In genomic region chr1:12565094-12565965, GRCh38 we compare ENCODE assay signal across 17 cellular contexts. TPM values are rescaled to one million over a fixed set of nuclear protein-coding genes. Genes with fewer than 3 reads are reported as not detected.
DNase-seq lines count a peak whose midpoint lies in the region; ATAC-seq and TF ChIP-seq lines count a peak whose summit lies in the region.
"Had no signal": no experiment of that assay in that cellular context is flagged by ENCODE, and none has a peak within 500 bp of the region (broad histone marks: within the 10 kb centered on the region; RNA-seq: fewer than 3 reads in every experiment).

No MANE protein-coding gene starts in this region.

- BruUV-seq in mammary epithelial cell (replicated peaks; lab: Mats Ljungman, UMichigan): no TSS peak

- no peaks in the 10 kb centered on the region for H3K4me1 Mint-ChIP-seq in activated CD4-positive, alpha-beta T cell treated with anti-CD3 and anti-CD28 coated beads, Interleukin-2, amount 10 ng/mL, durations not matched to agents 7 days and 5 days
- H3K4me1 Mint-ChIP-seq: immature natural killer cell had no signal

- POLR2A ChIA-PET in activated CD4-positive, alpha-beta T cell treated with anti-CD3 and anti-CD28 coated beads, Interleukin-2, amount 10 ng/mL, durations not matched to agents 7 days and 5 days (lab: Charles Lee): no interaction called here

- no peak for ATAC-seq in gastroesophageal sphincter
- peak; percentile 32 for ATAC-seq in upper lobe of right lung
- ATAC-seq in GM19455 (IDR thresholded peaks at IDR 0.05; ENCODE audit: unreplicated experiment): no peak
- ATAC-seq: stimulated activated naive CD8-positive, alpha-beta T cell treated with anti-CD3 and anti-CD28 coated beads, Interleukin-15, Interleukin-2, amounts not matched to agents 100 U/mL and 50 U/mL, for 24 hours had no signal

- intact Hi-C loops in upper lobe of right lung (cut with DNase I): no loop called here
- intact Hi-C loops in mammary epithelial cell (cut with micrococcal nuclease): no loop called here

- 17 to 76% methylated on average over 2 to 7 of the region's 10 CpGs for WGBS in gastroesophageal sphincter (ENCODE audit: low coverage in 1 of 2), 2 donors
- 69% methylated on average over 9 of the region's 10 CpGs for WGBS in mammary epithelial cell (ENCODE audit: low coverage, missing lambda C conversion rate)

- H3K27me3 ChIP-seq in gastroesophageal sphincter (no peaks in the 10 kb centered on the region), osteoblast (ENCODE audit: insufficient read depth, low read length) (no peaks in the 10 kb centered on the region), upper lobe of right lung (no peaks in the 10 kb centered on the region), mammary epithelial cell (ENCODE audit: insufficient read depth, low read length) (no peaks in the 10 kb centered on the region)

- TF ChIP-seq EP300 in gastroesophageal sphincter (IDR thresholded peaks at IDR 0.05): no peak

- TF ChIP-seq POLR2A in gastroesophageal sphincter (IDR thresholded peaks at IDR 0.05): no peak

- H3K4me2 ChIP-seq in osteoblast (ENCODE audit: insufficient read depth, low read length): no peak overlapping the region
- H3K4me2 ChIP-seq in mammary epithelial cell (ENCODE audit: insufficient read depth, low read depth, low read length): no peak overlapping the region
- H3K4me2 ChIP-seq: KMS-11 had no signal

- H3K4me3 Mint-ChIP-seq in activated CD4-positive, alpha-beta T cell treated with anti-CD3 and anti-CD28 coated beads, Interleukin-2, amount 10 ng/mL, durations not matched to agents 7 days and 5 days: no peak overlapping the region
- H3K4me3 Mint-ChIP-seq: activated T-helper 1 cell treated with anti-CD3 and anti-CD28 coated beads, Interleukin-12 subunit alpha, Interleukin-12 subunit beta, Interleukin-2, Interleukin-4 antibody, amounts not matched to agents 30 ng/mL and 10 ng/mL and 1 ng/mL, durations not matched to agents 14 hours and 24 hours and 36 hours; immature natural killer cell had no signal

- H4K20me1 ChIP-seq in osteoblast (ENCODE audit: insufficient read depth, low read length) (no peaks in the 10 kb centered on the region), mammary epithelial cell (ENCODE audit: insufficient read depth, low read length) (no peaks in the 10 kb centered on the region)

- TF ChIP-seq CTCF in gastroesophageal sphincter (IDR thresholded peaks at IDR 0.05): no peak
- TF ChIP-seq CTCF in osteoblast (IDR thresholded peaks at IDR 0.05; ENCODE audit: extremely low read depth, low read depth, low read length): no peak
- no peak for TF ChIP-seq CTCF in upper lobe of right lung (IDR thresholded peaks at IDR 0.05)
- TF ChIP-seq CTCF in mammary epithelial cell (conservative IDR thresholded peaks at IDR 0.05 in 1 of 2, IDR thresholded peaks at IDR 0.05 in 1 of 2; ENCODE audit: extremely low read depth in 1 of 2, insufficient read depth in 1 of 2, low read depth in 1 of 2, low read length in 2 of 2): no peak

- H2AFZ ChIP-seq in osteoblast (ENCODE audit: low read length) (no peak overlapping the region), mammary epithelial cell (ENCODE audit: low read depth, low read length) (no peak overlapping the region)

- in situ Hi-C loops in mammary epithelial cell (cut with MboI; ENCODE audit: low sequenced_read_pairs in 2 of 2): no loop called here

- dilution Hi-C loops in mammary epithelial cell (cut with HindIII; ENCODE audit: low sequenced_read_pairs): loop anchor here (5.0 kb wide), 1 partner anchor 88 kb away; no protein-coding TSS in a partner anchor

- no peak overlapping the region for H3K9ac ChIP-seq in mammary epithelial cell (ENCODE audit: insufficient read depth, low read length)
- H3K9ac ChIP-seq: KMS-11 had no signal

- H3K27ac Mint-ChIP-seq in activated CD4-positive, alpha-beta T cell treated with anti-CD3 and anti-CD28 coated beads, Interleukin-2, amount 10 ng/mL, durations not matched to agents 7 days and 5 days: peak overlapping the region; percentile 13
- H3K27ac Mint-ChIP-seq: activated T-helper 1 cell treated with anti-CD3 and anti-CD28 coated beads, Interleukin-12 subunit alpha, Interleukin-12 subunit beta, Interleukin-2, Interleukin-4 antibody, amounts not matched to agents 30 ng/mL and 10 ng/mL and 1 ng/mL, durations not matched to agents 14 hours and 24 hours and 36 hours had no signal

- H3K4me3 ChIP-seq in gastroesophageal sphincter (no peak overlapping the region), osteoblast (ENCODE audit: insufficient read depth, low read length) (no peak overlapping the region), upper lobe of right lung (no peak overlapping the region), mammary epithelial cell (replicated peaks in 1 of 3; ENCODE audit: insufficient read depth in 1 of 3, low read depth in 2 of 3, low read length in 3 of 3) (no peak overlapping the region)

- DNase-seq in activated CD4-positive, alpha-beta T cell treated with anti-CD3 and anti-CD28 coated beads, Interleukin-2, amount 10 ng/mL, durations not matched to agents 7 days and 5 days: no peak
- DNase-seq in activated CD4-positive, alpha-beta T cell treated with anti-CD3 and anti-CD28 coated beads for 48 hours: no peak
- peak; percentile 72 for DNase-seq in osteoblast (ENCODE audit: insufficient read length, low spot score, missing footprints)
- no peak for DNase-seq in upper lobe of right lung
- DNase-seq in activated CD8-positive, alpha-beta memory T cell treated with anti-CD3 and anti-CD28 coated beads for 24 hours: no peak
- DNase-seq in mammary epithelial cell: no peak
- DNase-seq: activated CD4-positive, alpha-beta T cell treated with anti-CD3 and anti-CD28 coated beads, Interleukin-2, amount 50 U/mL, for 48 hours; effector CD4-positive, alpha-beta T cell; foreskin fibroblast; GF-D8; immature natural killer cell; NCI-H1436 treated with DMSO at 0.1 percent for 48 hours; stimulated activated naive CD8-positive, alpha-beta T cell treated with anti-CD3 and anti-CD28 coated beads, Interleukin-15, Interleukin-2, amounts not matched to agents 100 U/mL and 50 U/mL, for 24 hours had no signal

- H3K27ac ChIP-seq in gastroesophageal sphincter (peak overlapping the region; percentile 6 to 79 (median 76)), osteoblast (ENCODE audit: low read depth, low read length) (no peak overlapping the region), upper lobe of right lung (no peak overlapping the region), mammary epithelial cell (ENCODE audit: insufficient read depth, low read depth, low read length) (no peak overlapping the region)
- H3K27ac ChIP-seq: KMS-11 had no signal

- H3K9me3 ChIP-seq in gastroesophageal sphincter (peaks cover 0 to 14% (median 0%) of the 10 kb centered on the region in 3 donors), osteoblast (ENCODE audit: low read depth, low read length) (peaks cover 11% of the 10 kb centered on the region), upper lobe of right lung (peaks cover 11% of the 10 kb centered on the region), mammary epithelial cell (replicated peaks; ENCODE audit: insufficient read depth, low read length) (peaks cover 14% of the 10 kb centered on the region)

- H3K9me3 Mint-ChIP-seq in activated CD4-positive, alpha-beta T cell treated with anti-CD3 and anti-CD28 coated beads, Interleukin-2, amount 10 ng/mL, durations not matched to agents 7 days and 5 days: peaks cover 22% of the 10 kb centered on the region

- H3K4me1 ChIP-seq in gastroesophageal sphincter: peaks cover 0 to 34% (median 10%) of the 10 kb centered on the region in 3 donors
- no peaks in the 10 kb centered on the region for H3K4me1 ChIP-seq in osteoblast (ENCODE audit: insufficient read depth, low read length)
- peaks cover 7% of the 10 kb centered on the region for H3K4me1 ChIP-seq in upper lobe of right lung
- no peaks in the 10 kb centered on the region for H3K4me1 ChIP-seq in mammary epithelial cell (ENCODE audit: insufficient read depth, low read length)

- peaks cover 0 to 46% of the 10 kb centered on the region in 2 donors for H3K36me3 ChIP-seq in gastroesophageal sphincter
- H3K36me3 ChIP-seq in osteoblast (ENCODE audit: insufficient read depth, low read length): peaks cover 20% of the 10 kb centered on the region
- peaks cover 19% of the 10 kb centered on the region for H3K36me3 ChIP-seq in upper lobe of right lung
- H3K36me3 ChIP-seq in mammary epithelial cell (ENCODE audit: insufficient read depth, low read length): no peaks in the 10 kb centered on the region

- CTCF ChIA-PET in activated CD4-positive, alpha-beta T cell treated with anti-CD3 and anti-CD28 coated beads, Interleukin-2, amount 10 ng/mL, durations not matched to agents 7 days and 5 days (lab: Charles Lee): interaction anchor here (0.6 to 1.2 kb wide), 3 partner anchors 9 to 94 kb away, joined by 3 read pairs; no protein-coding TSS in a partner anchor
- CTCF ChIA-PET in mammary epithelial cell (lab: Charles Lee; ENCODE audit: low non-redundant PET): no interaction called here

- H3K79me2 ChIP-seq in osteoblast (ENCODE audit: insufficient read depth, low read length) (no peaks in the 10 kb centered on the region), mammary epithelial cell (ENCODE audit: insufficient read depth, low read length) (no peaks in the 10 kb centered on the region)

- peaks cover 34% of the 10 kb centered on the region for H3K36me3 Mint-ChIP-seq in activated CD4-positive, alpha-beta T cell treated with anti-CD3 and anti-CD28 coated beads, Interleukin-2, amount 10 ng/mL, durations not matched to agents 7 days and 5 days (ENCODE audit: low read depth)

- no peaks in the 10 kb centered on the region for H3K27me3 Mint-ChIP-seq in activated CD4-positive, alpha-beta T cell treated with anti-CD3 and anti-CD28 coated beads, Interleukin-2, amount 10 ng/mL, durations not matched to agents 7 days and 5 days

RNA-seq across cellular contexts. Expression of gene DHRS3, which starts 52.7 kb away (rescaled TPM):
- 10 to 100 TPM; 30.3 to 31.2 TPM for total RNA-seq in activated CD4-positive, alpha-beta T cell treated with anti-CD3 and anti-CD28 coated beads, Interleukin-2, amount 10 ng/mL, durations not matched to agents 7 days and 5 days
- total RNA-seq in gastroesophageal sphincter (100 to 1,000 TPM; 115 to 211 (median 186) TPM), osteoblast (161 and 172 TPM in 2 replicates), upper lobe of right lung (106 TPM), mammary epithelial cell (10 to 100 TPM; 18.7 to 76.3 TPM)
- 28.3 TPM for polyA plus RNA-seq in mammary epithelial cell
- polyA minus RNA-seq in mammary epithelial cell: 63.9 TPM

Comparison
In these comparisons a context has a peak if more than half of its experiments do, and no peak if none do; other contexts are left out.
1. H3K27ac ChIP-seq: peak in gastroesophageal sphincter (4 of 4); none in osteoblast (single experiment), upper lobe of right lung (single experiment) and mammary epithelial cell (single experiment).